9 cellular contexts compared by ENCODE assay signal in the genomic region with DNA sequence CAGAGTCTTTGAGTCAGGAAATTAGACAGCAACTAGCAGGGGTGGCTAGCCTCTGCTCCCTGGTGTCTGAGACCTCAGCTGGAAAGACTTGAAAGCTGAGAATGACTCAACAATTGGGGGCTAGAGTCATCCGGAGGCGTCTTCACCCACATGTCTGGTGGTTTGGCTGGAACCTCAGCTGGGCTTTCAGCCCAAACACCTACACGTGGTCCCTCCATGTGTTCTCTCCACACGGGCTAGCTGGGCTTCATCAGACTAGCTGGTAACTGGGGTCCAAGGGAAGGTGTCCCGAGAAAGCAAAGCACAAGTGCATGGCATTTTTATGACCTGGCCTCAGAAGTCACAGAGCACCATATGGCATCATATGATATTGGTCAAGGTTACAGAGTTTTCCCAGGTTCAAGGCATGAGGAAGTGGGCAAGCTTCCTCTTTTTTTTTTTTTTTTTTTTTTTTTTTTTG. TPM values are rescaled to one million over a fixed set of nuclear protein-coding genes. Genes with fewer than 3 reads are reported as not detected.
DNase-seq lines count a peak whose midpoint lies in the region; ATAC-seq, FAIRE-seq and TF ChIP-seq lines count a peak whose summit lies in the region.
"Had no signal": no experiment of that assay in that cellular context is flagged by ENCODE, and none has a peak within 500 bp of the region (broad histone marks: within the 10 kb centered on the region; RNA-seq: fewer than 3 reads in every experiment).

No MANE protein-coding gene starts in this region.

- peak overlapping the region; percentile 82 for H3K27ac ChIP-seq in HL-60 (replicated peaks)

- no peak for TF ChIP-seq CTCF in HL-60 (IDR thresholded peaks at IDR 0.05; ENCODE audit: insufficient read depth, low read length)
- TF ChIP-seq CTCF in D721Med (IDR thresholded peaks at IDR 0.05; ENCODE audit: insufficient read depth, missing control alignments): no peak

- H3K27me3 ChIP-seq in HL-60 (ENCODE audit: insufficient read depth, poor library complexity, severe bottlenecking): no peaks in the 10 kb centered on the region
- H3K27me3 ChIP-seq: heart right ventricle had no signal

- no peak for FAIRE-seq in D721Med (lab: Jason Lieb, UNC)

- peak; percentile 93 for ATAC-seq in GM21515 (IDR thresholded peaks at IDR 0.05; ENCODE audit: unreplicated experiment)

- H3K4me3 ChIP-seq in HL-60 (replicated peaks; ENCODE audit: insufficient read depth, low read length): no peak overlapping the region; the same call in 1 of the 2 replicates
- H3K4me3 ChIP-seq: heart right ventricle had no signal

- DNase-seq in GDM1 (lab: John Stamatoyannopoulos, UW) (peak; percentile 39), HL-60 (ENCODE audit: low read depth in 1 of 2, low spot score in 1 of 2) (peak; percentile 78 to 85), mucosa of gallbladder (ENCODE audit: low spot score) (peak; percentile 28), NCI-H2227 treated with DMSO at 0.1 percent for 48 hours (lab: John Stamatoyannopoulos, UW) (no peak), D721Med (ENCODE audit: insufficient read length, low spot score) (no peak), cortex of kidney (lab: John Stamatoyannopoulos, UW) (no peak)
- peak; percentile 77 for DNase-seq in activated CD8-positive, alpha-beta memory T cell treated with anti-CD3 and anti-CD28 coated beads, Interleukin-2, amount 50 U/mL, for 48 hours

RNA-seq across cellular contexts. Expression of a gene that starts 19.9 kb away (rescaled TPM):
- total RNA-seq in mucosa of gallbladder: 430 TPM

Comparison
In these comparisons a context has a peak if more than half of its experiments do, and no peak if none do; other contexts are left out.
1. DNase-seq: peak in GDM1 (single experiment), HL-60 (2 of 2), activated CD8-positive, alpha-beta memory T cell treated with anti-CD3 and anti-CD28 coated beads, Interleukin-2, amount 50 U/mL, for 48 hours (single experiment) and mucosa of gallbladder (single experiment); none in NCI-H2227 treated with DMSO at 0.1 percent for 48 hours (single experiment), D721Med (single experiment) and cortex of kidney (single experiment).